ENCODE assay signal across 1 cellular context in the genomic region with DNA sequence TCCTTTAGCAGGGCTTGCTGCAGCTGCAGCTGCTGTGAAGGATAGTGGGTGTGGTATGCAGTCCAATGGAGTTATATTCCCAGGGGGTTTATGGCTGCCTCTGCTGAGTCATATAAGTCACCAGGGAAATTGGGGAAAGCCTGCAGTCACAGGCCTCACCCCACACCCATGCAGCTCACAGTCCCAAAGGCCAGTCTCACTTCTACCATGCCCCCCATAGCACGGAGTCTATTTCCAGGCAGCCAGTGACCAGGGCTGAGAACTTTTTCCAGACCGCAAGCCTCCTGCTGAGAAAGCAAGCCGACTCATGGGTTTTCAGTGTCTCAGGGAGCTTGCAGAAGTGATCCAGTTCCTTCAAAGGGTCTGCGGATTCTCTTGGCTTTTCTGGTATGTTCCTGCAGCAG.
TF ChIP-seq lines count a peak whose summit lies in the region.

No MANE protein-coding gene starts in this region.

TF ChIP-seq in WTC11, 78 proteins besides CTCF, POLR2A, EP300 and RAD21 (continued from another document):
- TF ChIP-seq, protein P1, sequence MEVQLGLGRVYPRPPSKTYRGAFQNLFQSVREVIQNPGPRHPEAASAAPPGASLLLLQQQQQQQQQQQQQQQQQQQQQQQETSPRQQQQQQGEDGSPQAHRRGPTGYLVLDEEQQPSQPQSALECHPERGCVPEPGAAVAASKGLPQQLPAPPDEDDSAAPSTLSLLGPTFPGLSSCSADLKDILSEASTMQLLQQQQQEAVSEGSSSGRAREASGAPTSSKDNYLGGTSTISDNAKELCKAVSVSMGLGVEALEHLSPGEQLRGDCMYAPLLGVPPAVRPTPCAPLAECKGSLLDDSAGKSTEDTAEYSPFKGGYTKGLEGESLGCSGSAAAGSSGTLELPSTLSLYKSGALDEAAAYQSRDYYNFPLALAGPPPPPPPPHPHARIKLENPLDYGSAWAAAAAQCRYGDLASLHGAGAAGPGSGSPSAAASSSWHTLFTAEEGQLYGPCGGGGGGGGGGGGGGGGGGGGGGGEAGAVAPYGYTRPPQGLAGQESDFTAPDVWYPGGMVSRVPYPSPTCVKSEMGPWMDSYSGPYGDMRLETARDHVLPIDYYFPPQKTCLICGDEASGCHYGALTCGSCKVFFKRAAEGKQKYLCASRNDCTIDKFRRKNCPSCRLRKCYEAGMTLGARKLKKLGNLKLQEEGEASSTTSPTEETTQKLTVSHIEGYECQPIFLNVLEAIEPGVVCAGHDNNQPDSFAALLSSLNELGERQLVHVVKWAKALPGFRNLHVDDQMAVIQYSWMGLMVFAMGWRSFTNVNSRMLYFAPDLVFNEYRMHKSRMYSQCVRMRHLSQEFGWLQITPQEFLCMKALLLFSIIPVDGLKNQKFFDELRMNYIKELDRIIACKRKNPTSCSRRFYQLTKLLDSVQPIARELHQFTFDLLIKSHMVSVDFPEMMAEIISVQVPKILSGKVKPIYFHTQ (CRISPR knock-in tag; IDR thresholded peaks at IDR 0.05): no peak
- TF ChIP-seq CREM (CRISPR knock-in tag; IDR thresholded peaks at IDR 0.05) (no peak), NFE2L1 (CRISPR knock-in tag; IDR thresholded peaks at IDR 0.05) (no peak), JUN (CRISPR knock-in tag; IDR thresholded peaks at IDR 0.05) (no peak), ZNF138 (CRISPR knock-in tag; conservative IDR thresholded peaks at IDR 0.05) (no peak), RORB (CRISPR knock-in tag; IDR thresholded peaks at IDR 0.05) (no peak)
